In the genomic region with DNA sequence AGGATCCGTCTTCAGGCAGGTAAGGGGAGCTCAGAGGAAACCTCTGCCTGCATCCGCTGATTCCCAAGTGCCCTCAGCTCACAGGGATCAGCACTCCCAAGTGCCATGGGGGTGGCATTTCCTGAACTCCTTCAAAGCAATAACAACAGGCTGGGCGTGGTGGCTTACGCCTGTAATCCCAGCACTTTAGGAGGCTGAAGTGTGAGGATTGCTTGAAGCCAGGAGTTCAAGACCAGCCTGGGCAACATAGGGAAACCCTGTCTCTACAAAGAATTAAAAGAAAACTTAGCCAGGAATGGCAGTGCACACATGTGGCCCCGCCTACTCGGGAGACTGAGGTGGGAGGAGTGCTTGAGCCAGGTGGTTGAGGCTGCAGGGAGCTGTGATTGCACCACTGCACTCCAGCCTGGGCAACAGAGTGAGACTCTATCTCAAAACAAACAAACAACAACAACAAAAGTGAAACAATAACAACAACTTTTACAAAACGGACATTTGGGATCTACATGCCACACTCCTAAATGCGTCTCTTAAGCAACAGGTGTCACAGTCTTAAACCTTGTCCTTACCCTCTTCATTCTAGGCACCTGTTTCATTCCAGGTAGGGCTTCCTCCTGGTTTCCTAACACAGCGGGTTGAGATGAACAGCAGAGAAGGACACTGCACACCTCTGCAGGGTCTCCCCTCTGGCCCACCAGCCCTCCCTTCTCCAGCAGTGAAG, we compare ENCODE assay signal across 8 cellular contexts.
A peak's percentile ranks its signal among the peaks of the same experiment; 100 is the strongest.
DNase-seq lines count a peak whose midpoint lies in the region; ATAC-seq and TF ChIP-seq lines count a peak whose summit lies in the region.

No MANE protein-coding gene starts in this region.

- H3K27ac Mint-ChIP-seq in activated T-cell treated with anti-CD3 and anti-CD28 coated beads, Interleukin-2, amount 50 U/mL, for 24 hours, result peak overlapping the region; percentile 96
- no peak overlapping the region for H3K27ac Mint-ChIP-seq in WTC11

- no peak for TF ChIP-seq CTCF in WTC11 (IDR thresholded peaks at IDR 0.05)
- no peak for TF ChIP-seq CTCF in kidney epithelial cell (IDR thresholded peaks at IDR 0.05; ENCODE audit: insufficient read depth, low read length, poor library complexity, severe bottlenecking)
- TF ChIP-seq CTCF in transverse colon (IDR thresholded peaks at IDR 0.05), result no peak

- H3K4me1 ChIP-seq in transverse colon, result peaks cover 0 to 9% (median 7%) of the 10 kb centered on the region in 4 donors

- H3K4me1 Mint-ChIP-seq in activated T-cell treated with anti-CD3 and anti-CD28 coated beads, Interleukin-2, amount 50 U/mL, for 24 hours (ENCODE audit: low read depth), result peaks cover 37% of the 10 kb centered on the region
- peaks cover 37% of the 10 kb centered on the region for H3K4me1 Mint-ChIP-seq in WTC11

- peak overlapping the region; percentile 87 to 95 (median 91) for H3K27ac ChIP-seq in transverse colon

- DNase-seq in activated T-cell treated with anti-CD3 and anti-CD28 coated beads, Interleukin-2, amount 50 U/mL, for 24 hours, result no peak
- no peak for DNase-seq in activated T-cell treated with anti-CD3 and anti-CD28 coated beads, Interleukin-2, amount 50 U/mL, for 1 hour
- DNase-seq in WTC11 (ENCODE audit: low spot score) (no peak), kidney epithelial cell (ENCODE audit: low read depth) (no peak), transverse colon (peak; percentile 39), NCI-H2081 (lab: John Stamatoyannopoulos, UW) (no peak), GM19238 (ENCODE audit: insufficient read length, low spot score) (no peak), NCI-H510A (lab: John Stamatoyannopoulos, UW) (no peak)

- WGBS in transverse colon (ENCODE audit: low coverage in 1 of 2), 2 donors, result 42 to 48% methylated on average over 5 to 9 of the region's 9 CpGs

- H3K36me3 Mint-ChIP-seq in activated T-cell treated with anti-CD3 and anti-CD28 coated beads, Interleukin-2, amount 50 U/mL, for 24 hours (ENCODE audit: low read depth), result peaks cover 23% of the 10 kb centered on the region
- H3K36me3 Mint-ChIP-seq in WTC11, result peaks cover 22% of the 10 kb centered on the region

- POLR2A ChIA-PET in WTC11 (lab: Charles Lee), result no interaction called here

- H3K4me3 Mint-ChIP-seq in activated T-cell treated with anti-CD3 and anti-CD28 coated beads, Interleukin-2, amount 50 U/mL, for 24 hours, result peak overlapping the region; percentile 94
- no peak overlapping the region for H3K4me3 Mint-ChIP-seq in WTC11

- no peaks in the 10 kb centered on the region for H3K27me3 Mint-ChIP-seq in activated T-cell treated with anti-CD3 and anti-CD28 coated beads, Interleukin-2, amount 50 U/mL, for 24 hours
- peaks cover 3% of the 10 kb centered on the region; the same call in 1 of the 2 replicates for H3K27me3 Mint-ChIP-seq in WTC11 (ENCODE audit: low read depth)

- peaks cover 8% of the 10 kb centered on the region for H3K9me3 Mint-ChIP-seq in activated T-cell treated with anti-CD3 and anti-CD28 coated beads, Interleukin-2, amount 50 U/mL, for 24 hours
- H3K9me3 Mint-ChIP-seq in WTC11, result peaks cover 22% of the 10 kb centered on the region

- CTCF ChIA-PET in WTC11 (lab: Charles Lee), result interaction anchor here (3.2 to 3.3 kb wide), 2 partner anchors 14 to 24 kb away, joined by 35 to 42 read pairs; no protein-coding TSS in a partner anchor

- in situ Hi-C loops in transverse colon (cut with MboI; ENCODE audit: low pct_ligation_motif_present in 1 of 4, low pct_unique_long_range_greater_than_20kb in 1 of 4, low sequenced_read_pairs in 3 of 4), result loop anchor here in 2 of 4 donors (10.0 kb wide), 1 partner anchor 416 kb away; no protein-coding TSS in a partner anchor

- peak; percentile 1 for TF ChIP-seq POLR2A in transverse colon (IDR thresholded peaks at IDR 0.05)

- peaks cover 4 to 5% of the 10 kb centered on the region in 2 donors for H3K9me3 ChIP-seq in transverse colon

- intact Hi-C loops in transverse colon (cut with DNase I; ENCODE audit: low total_unique reads), result loop anchor here (10.0 kb wide), 1 partner anchor 416 kb away; no protein-coding TSS in a partner anchor

- H3K4me3 ChIP-seq in kidney epithelial cell (ENCODE audit: low read depth, low read length), result peak overlapping the region; percentile 55
- peak overlapping the region; percentile 33 to 81 (median 48) for H3K4me3 ChIP-seq in transverse colon

- TF ChIP-seq EP300 in transverse colon (IDR thresholded peaks at IDR 0.05; ENCODE audit: low read depth), result no peak

- H3K36me3 ChIP-seq in kidney epithelial cell (ENCODE audit: control insufficient read depth, insufficient read depth, low read length) (no peaks in the 10 kb centered on the region), transverse colon (no peaks in the 10 kb centered on the region)

- ATAC-seq in WTC11, result no peak

- no peaks in the 10 kb centered on the region for H3K27me3 ChIP-seq in kidney epithelial cell (ENCODE audit: control insufficient read depth, insufficient read depth, low read length)
- no peaks in the 10 kb centered on the region for H3K27me3 ChIP-seq in transverse colon

TF ChIP-seq in WTC11, 78 proteins besides CTCF, POLR2A, EP300 and RAD21:
- TF ChIP-seq SMAD4 (CRISPR knock-in tag; IDR thresholded peaks at IDR 0.05), result no peak
- TF ChIP-seq ZNF121 (CRISPR knock-in tag; IDR thresholded peaks at IDR 0.05), result peak; percentile 68
- TF ChIP-seq, protein P1, sequence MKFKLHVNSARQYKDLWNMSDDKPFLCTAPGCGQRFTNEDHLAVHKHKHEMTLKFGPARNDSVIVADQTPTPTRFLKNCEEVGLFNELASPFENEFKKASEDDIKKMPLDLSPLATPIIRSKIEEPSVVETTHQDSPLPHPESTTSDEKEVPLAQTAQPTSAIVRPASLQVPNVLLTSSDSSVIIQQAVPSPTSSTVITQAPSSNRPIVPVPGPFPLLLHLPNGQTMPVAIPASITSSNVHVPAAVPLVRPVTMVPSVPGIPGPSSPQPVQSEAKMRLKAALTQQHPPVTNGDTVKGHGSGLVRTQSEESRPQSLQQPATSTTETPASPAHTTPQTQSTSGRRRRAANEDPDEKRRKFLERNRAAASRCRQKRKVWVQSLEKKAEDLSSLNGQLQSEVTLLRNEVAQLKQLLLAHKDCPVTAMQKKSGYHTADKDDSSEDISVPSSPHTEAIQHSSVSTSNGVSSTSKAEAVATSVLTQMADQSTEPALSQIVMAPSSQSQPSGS (CRISPR knock-in tag; IDR thresholded peaks at IDR 0.05; ENCODE audit: borderline replicate concordance, low read depth), result no peak
TF ChIP-seq in WTC11: peak in this region for 1.
